In genomic region chr9:37465249-37466036, GRCh38 we compare ENCODE assay signal across 8 cellular contexts. TPM values are rescaled to one million over a fixed set of nuclear protein-coding genes. Genes with fewer than 3 reads are reported as not detected.
DNase-seq lines count a peak whose midpoint lies in the region; FAIRE-seq and TF ChIP-seq lines count a peak whose summit lies in the region.

A gene with protein sequence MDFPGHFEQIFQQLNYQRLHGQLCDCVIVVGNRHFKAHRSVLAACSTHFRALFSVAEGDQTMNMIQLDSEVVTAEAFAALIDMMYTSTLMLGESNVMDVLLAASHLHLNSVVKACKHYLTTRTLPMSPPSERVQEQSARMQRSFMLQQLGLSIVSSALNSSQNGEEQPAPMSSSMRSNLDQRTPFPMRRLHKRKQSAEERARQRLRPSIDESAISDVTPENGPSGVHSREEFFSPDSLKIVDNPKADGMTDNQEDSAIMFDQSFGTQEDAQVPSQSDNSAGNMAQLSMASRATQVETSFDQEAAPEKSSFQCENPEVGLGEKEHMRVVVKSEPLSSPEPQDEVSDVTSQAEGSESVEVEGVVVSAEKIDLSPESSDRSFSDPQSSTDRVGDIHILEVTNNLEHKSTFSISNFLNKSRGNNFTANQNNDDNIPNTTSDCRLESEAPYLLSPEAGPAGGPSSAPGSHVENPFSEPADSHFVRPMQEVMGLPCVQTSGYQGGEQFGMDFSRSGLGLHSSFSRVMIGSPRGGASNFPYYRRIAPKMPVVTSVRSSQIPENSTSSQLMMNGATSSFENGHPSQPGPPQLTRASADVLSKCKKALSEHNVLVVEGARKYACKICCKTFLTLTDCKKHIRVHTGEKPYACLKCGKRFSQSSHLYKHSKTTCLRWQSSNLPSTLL (minus strand): TSS chr9:37465450. CDS start chr9:37442551, 22,899 bp downstream.

- peak; percentile 57; the same call in 1 of the 2 replicates for TF ChIP-seq POLR2A in H54 (IDR thresholded peaks at IDR 0.05; ENCODE audit: low read depth, low read length)
- TF ChIP-seq POLR2A in Raji (IDR thresholded peaks at IDR 0.05; ENCODE audit: insufficient read depth, low read depth, low read length), result peak; percentile 77

- H3K27ac Mint-ChIP-seq in nephron, result peak within 1 kb of the TSS; percentile 94 to 99 (median 97)
- peak within 1 kb of the TSS; percentile 97 for H3K27ac Mint-ChIP-seq in stimulated activated naive CD8-positive, alpha-beta T cell treated with anti-CD3 and anti-CD28 coated beads, Interleukin-15, Interleukin-2, amounts not matched to agents 100 ng/mL and 50 ng/mL, for 24 hours

- H3K27me3 ChIP-seq in Loucy (ENCODE audit: insufficient read depth, low read length, poor library complexity, severe bottlenecking), result no peaks in the 10 kb centered on the region

- peak within 1 kb of the TSS; percentile 96 for H3K9ac ChIP-seq in Loucy (ENCODE audit: low read depth, low read length, poor library complexity, severe bottlenecking)

- H3K79me2 ChIP-seq in Loucy (ENCODE audit: insufficient read depth, low read length), result peaks cover 43% of the 10 kb centered on the region

- H3K9me3 Mint-ChIP-seq in nephron, result no peaks in the 10 kb centered on the region
- H3K9me3 Mint-ChIP-seq in stimulated activated naive CD8-positive, alpha-beta T cell treated with anti-CD3 and anti-CD28 coated beads, Interleukin-15, Interleukin-2, amounts not matched to agents 100 ng/mL and 50 ng/mL, for 24 hours, result no peaks in the 10 kb centered on the region

- peaks cover 42% of the 10 kb centered on the region for H3K4me1 ChIP-seq in Loucy (ENCODE audit: insufficient read depth, low read length, poor library complexity, severe bottlenecking)

- H3F3A ChIP-seq in Loucy (ENCODE audit: low read depth), result no peaks in the 10 kb centered on the region

- peak within 1 kb of the TSS; percentile 92 for H2AFZ ChIP-seq in Loucy (ENCODE audit: low read length)

- no peaks in the 10 kb centered on the region for H3K9me2 ChIP-seq in Loucy (replicated peaks; ENCODE audit: low read depth, low read length)

- peaks cover 38% of the 10 kb centered on the region for H4K20me1 ChIP-seq in Loucy (ENCODE audit: insufficient read depth, low read length, poor library complexity, severe bottlenecking)

- FAIRE-seq in H54 (lab: Jason Lieb, UNC), result peak; percentile 93

- DNase-seq in EH (ENCODE audit: low read depth), result peak; percentile 100
- DNase-seq in H54 (ENCODE audit: insufficient read length, low spot score), result peak; percentile 61
- DNase-seq in activated effector memory CD4-positive, alpha-beta T cell treated with Interleukin-2 at 50 U/mL for 16 hours, result peak; percentile 98
- peak; percentile 100 for DNase-seq in fibroblast of the aortic adventitia (ENCODE audit: low read depth)

- H3K36me3 ChIP-seq in Loucy (ENCODE audit: insufficient read depth, low read length), result no peaks in the 10 kb centered on the region

- no peak for TF ChIP-seq CTCF in Loucy (conservative IDR thresholded peaks at IDR 0.05; ENCODE audit: low read length)
- TF ChIP-seq CTCF in fibroblast of the aortic adventitia (IDR thresholded peaks at IDR 0.05; ENCODE audit: insufficient read depth, low read length), result no peak
- TF ChIP-seq CTCF in nephron (IDR thresholded peaks at IDR 0.05; ENCODE audit: unreplicated experiment in 3 of 3), result no peak

- H3K4me2 ChIP-seq in Loucy (ENCODE audit: low read depth, low read length, poor library complexity, severe bottlenecking), result peak within 1 kb of the TSS; percentile 93

- no peaks in the 10 kb centered on the region for H3K9me3 ChIP-seq in Loucy (ENCODE audit: insufficient read depth, low read depth, low read length)

- peaks cover 28% of the 10 kb centered on the region for H3K4me1 Mint-ChIP-seq in nephron
- H3K4me1 Mint-ChIP-seq in stimulated activated naive CD8-positive, alpha-beta T cell treated with anti-CD3 and anti-CD28 coated beads, Interleukin-15, Interleukin-2, amounts not matched to agents 100 ng/mL and 50 ng/mL, for 24 hours (ENCODE audit: low read depth), result peaks cover 49% of the 10 kb centered on the region

- peaks cover 8% of the 10 kb centered on the region for H3K36me3 Mint-ChIP-seq in nephron (ENCODE audit: low read depth)
- peaks cover 14% of the 10 kb centered on the region for H3K36me3 Mint-ChIP-seq in stimulated activated naive CD8-positive, alpha-beta T cell treated with anti-CD3 and anti-CD28 coated beads, Interleukin-15, Interleukin-2, amounts not matched to agents 100 ng/mL and 50 ng/mL, for 24 hours (ENCODE audit: low read depth)

- H3K27me3 Mint-ChIP-seq in nephron (ENCODE audit: low read depth), result peaks cover 4% of the 10 kb centered on the region
- H3K27me3 Mint-ChIP-seq in stimulated activated naive CD8-positive, alpha-beta T cell treated with anti-CD3 and anti-CD28 coated beads, Interleukin-15, Interleukin-2, amounts not matched to agents 100 ng/mL and 50 ng/mL, for 24 hours, result no peaks in the 10 kb centered on the region

- peak within 1 kb of the TSS; percentile 93 to 96 (median 96) for H3K4me3 Mint-ChIP-seq in nephron
- H3K4me3 Mint-ChIP-seq in stimulated activated naive CD8-positive, alpha-beta T cell treated with anti-CD3 and anti-CD28 coated beads, Interleukin-15, Interleukin-2, amounts not matched to agents 100 ng/mL and 50 ng/mL, for 24 hours, result peak within 1 kb of the TSS; percentile 93

- peak within 1 kb of the TSS; percentile 81 for H3K4me3 ChIP-seq in Loucy (ENCODE audit: low read length, poor library complexity, severe bottlenecking)
- peak within 1 kb of the TSS; percentile 98 for H3K4me3 ChIP-seq in fibroblast of the aortic adventitia (ENCODE audit: low read depth, low read length)

RNA-seq across cellular contexts. Expression of the gene that starts here (rescaled TPM):
- total RNA-seq in fibroblast of the aortic adventitia (ENCODE audit: low replicate concordance), result 9.3 and 9.4 TPM in 2 replicates

Comparison
In these comparisons a context has a peak if more than half of its experiments do, and no peak if none do; other contexts are left out.
1. Peak in every context shown above with its lines: DNase-seq and H3K4me3 ChIP-seq.